Comparison of ENCODE assay signal across 1 cellular context in genomic region chr14:33950320-33951182, GRCh38.
TF ChIP-seq lines count a peak whose summit lies in the region.

Gene EGLN3, minus strand, starts transcription at chr14:33951074. Its CDS starts 322 bp downstream, at chr14:33950752.

TF ChIP-seq in K562, 482 proteins besides CTCF, POLR2A, EP300 and RAD21 (continued from another document):
- peak; percentile 83; the same call in 1 of the 2 replicates for TF ChIP-seq VEZF1 (CRISPR knock-in tag; IDR thresholded peaks at IDR 0.05)
- TF ChIP-seq SIX5 (IDR thresholded peaks at IDR 0.05; ENCODE audit: borderline replicate concordance in 1 of 2, insufficient read depth in 1 of 2, low read depth in 1 of 2, low read length in 2 of 2): no peak
- TF ChIP-seq NFIC (IDR thresholded peaks at IDR 0.05): peak; percentile 52
- peak; percentile 81 for TF ChIP-seq THAP12 (CRISPR knock-in tag; IDR thresholded peaks at IDR 0.05)
- no peak for TF ChIP-seq CREB1 (IDR thresholded peaks at IDR 0.05)
- peak; percentile 7; the same call in 1 of the 2 replicates for TF ChIP-seq CREB1 (CRISPR knock-in tag; IDR thresholded peaks at IDR 0.05)
- TF ChIP-seq PURB (CRISPR knock-in tag; IDR thresholded peaks at IDR 0.05; ENCODE audit: low read depth): no peak
- peak; percentile 97 for TF ChIP-seq POLR2B (IDR thresholded peaks at IDR 0.05; ENCODE audit: low read depth, partially characterized antibody)
- peak; percentile 54; the same call in 1 of the 2 replicates for TF ChIP-seq PML (IDR thresholded peaks at IDR 0.05; ENCODE audit: low read length)
- no peak for TF ChIP-seq ZNF830 (CRISPR knock-in tag; IDR thresholded peaks at IDR 0.05)
- TF ChIP-seq POLR2H (tag; IDR thresholded peaks at IDR 0.05; ENCODE audit: low read depth): peak; percentile 90
- TF ChIP-seq KDM5B (IDR thresholded peaks at IDR 0.05; ENCODE audit: insufficient replicate concordance, low read depth, low read length): peak; percentile 99
- no peak for TF ChIP-seq ILK (tag; IDR thresholded peaks at IDR 0.05; ENCODE audit: borderline replicate concordance, low read depth)
